ENCODE assay signal across 26 cellular contexts in the genomic region with DNA sequence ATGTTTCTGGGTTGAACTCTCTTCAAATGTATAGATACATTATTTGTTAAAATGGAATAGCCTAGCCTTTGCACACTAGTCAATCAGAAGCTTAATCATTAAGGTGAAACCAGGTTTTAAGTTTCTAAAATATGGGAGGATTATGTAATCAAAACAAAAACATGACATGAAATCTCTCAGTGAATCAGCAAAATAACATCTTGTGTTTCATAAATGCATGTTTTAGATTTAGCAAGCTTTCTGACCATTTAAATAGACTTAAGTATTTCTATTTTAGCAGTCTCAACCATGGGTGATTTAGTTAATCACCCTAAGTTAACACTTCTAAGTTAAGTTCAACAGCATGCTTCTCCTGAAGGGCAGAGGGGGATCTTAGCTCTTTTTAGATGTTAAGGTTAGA.
DNase-seq lines count a peak whose midpoint lies in the region; ATAC-seq and TF ChIP-seq lines count a peak whose summit lies in the region.
"Had no signal": no experiment of that assay in that cellular context is flagged by ENCODE, and none has a peak within 500 bp of the region (broad histone marks: within the 10 kb centered on the region; RNA-seq: fewer than 3 reads in every experiment).

No MANE protein-coding gene starts in this region.

- TF ChIP-seq CTCF in AG10803 (conservative IDR thresholded peaks at IDR 0.05; ENCODE audit: low read length) (no peak), brain microvascular endothelial cell (IDR thresholded peaks at IDR 0.05; ENCODE audit: low read depth, low read length, missing control alignments) (no peak)

- DNase-seq in AG10803 (ENCODE audit: low read depth): peak; percentile 49
- peak; percentile 15 for DNase-seq in HS-5 (ENCODE audit: low read depth)
- no peak for DNase-seq in brain microvascular endothelial cell
- DNase-seq in iris pigment epithelial cell (ENCODE audit: low read depth): peak; percentile 62
- no peak for DNase-seq in stimulated activated CD4-positive, alpha-beta T cell treated with anti-CD3 and anti-CD28 coated beads, Interleukin-2, amount 100 ng/mL, for 24 hours
- no peak for DNase-seq in NOMO-1 treated with DMSO at 0.1 percent for 48 hours (lab: John Stamatoyannopoulos, UW; ENCODE audit: unreplicated experiment)
- no peak for DNase-seq in stimulated activated CD4-positive, alpha-beta T cell treated with anti-CD3 and anti-CD28 coated beads, Interleukin-4, amount 100 ng/mL, for 4 hours
- DNase-seq: ACHN; activated CD4-positive, alpha-beta T cell treated with anti-CD3 and anti-CD28 coated beads, Interleukin-2, amount 10 ng/mL, durations not matched to agents 7 days and 5 days; activated CD8-positive, alpha-beta memory T cell treated with anti-CD3 and anti-CD28 coated beads, Interleukin-2, amount 50 U/mL, for 4 hours; C1 segment of cervical spinal cord; cerebellar nuclear complex; effector CD4-positive, alpha-beta T cell; mesenchymal stem cell; NCI-H1417 treated with DMSO at 0.1 percent for 48 hours; NCI-H2107; NCI-H510A treated with DMSO at 0.1 percent for 48 hours; stimulated activated naive CD8-positive, alpha-beta T cell treated with anti-CD3 and anti-CD28 coated beads, Interleukin-15, amount 100 ng/mL, for 72 hours; T-helper 2 cell had no signal

- H3K36me3 ChIP-seq in brain microvascular endothelial cell (replicated peaks): peaks cover 3% of the 10 kb centered on the region

- no peaks in the 10 kb centered on the region for H3K27me3 ChIP-seq in brain microvascular endothelial cell (replicated peaks)
- H3K27me3 ChIP-seq: neutrophil, tibial nerve had no signal

- in situ Hi-C loops in brain microvascular endothelial cell (cut with HindIII; ENCODE audit: low pct_ligation_motif_present, low sequenced_read_pairs): no loop called here

- H3K27ac ChIP-seq in brain microvascular endothelial cell: peak overlapping the region; percentile 34
- H3K27ac ChIP-seq: neutrophil, SK-N-MC, tibial nerve, VCaP had no signal

- no peak overlapping the region for H3K4me3 ChIP-seq in AG10803 (ENCODE audit: low read length)
- H3K4me3 ChIP-seq in brain microvascular endothelial cell (ENCODE audit: low read depth, low read length): no peak overlapping the region
- H3K4me3 ChIP-seq: SK-N-MC, tibial nerve had no signal

- no peak for ATAC-seq in HG03108 (IDR thresholded peaks at IDR 0.05; ENCODE audit: unreplicated experiment)
- ATAC-seq: activated naive CD4-positive, alpha-beta T cell treated with anti-CD3 and anti-CD28 coated beads, Interleukin-2, amount 50 U/mL, for 72 hours; activated T-helper 17 cell treated with anti-CD3 and anti-CD28 coated beads, Interleukin-2, amount 50 U/mL, for 72 hours; stimulated activated naive CD8-positive, alpha-beta T cell treated with anti-CD3 and anti-CD28 coated beads, Interleukin-15, amount 100 ng/mL, for 72 hours had no signal

Comparison
In these comparisons a context has a peak if more than half of its experiments do, and no peak if none do; other contexts are left out.
1. DNase-seq: peak in AG10803 (single experiment), HS-5 (single experiment) and iris pigment epithelial cell (single experiment); none in brain microvascular endothelial cell (single experiment), stimulated activated CD4-positive, alpha-beta T cell treated with anti-CD3 and anti-CD28 coated beads, Interleukin-2, amount 100 ng/mL, for 24 hours (0 of 2), NOMO-1 treated with DMSO at 0.1 percent for 48 hours (single experiment) and stimulated activated CD4-positive, alpha-beta T cell treated with anti-CD3 and anti-CD28 coated beads, Interleukin-4, amount 100 ng/mL, for 4 hours (0 of 2).